34 cellular contexts compared by ENCODE assay signal in genomic region chr13:99624936-99625540, GRCh38.
"Had no signal": no experiment of that assay in that cellular context is flagged by ENCODE, and none has a peak within 500 bp of the region (broad histone marks: within the 10 kb centered on the region; RNA-seq: fewer than 3 reads in every experiment).

No MANE protein-coding gene starts in this region.

- H3K27ac Mint-ChIP-seq: activated B cell treated with CpG ODN at 0.5 μM for 24 hours; activated CD4-positive, alpha-beta memory T cell treated with anti-CD3 and anti-CD28 coated beads, Interleukin-2, amount 10 ng/mL, durations not matched to agents 7 days and 5 days; activated CD8-positive, alpha-beta memory T cell treated with anti-CD3 and anti-CD28 coated beads, Interleukin-2, amount 10 ng/mL, durations not matched to agents 7 days and 5 days; activated naive CD4-positive, alpha-beta T cell treated with anti-CD3 and anti-CD28 coated beads, Interleukin-2, amount 10 ng/mL, durations not matched to agents 7 days and 5 days; activated naive CD8-positive, alpha-beta T cell; activated naive CD8-positive, alpha-beta T cell treated with anti-CD3 and anti-CD28 coated beads, Interleukin-2, amount 50 U/mL, for 24 hours; T-helper 1 cell treated with Interleukin-12 subunit alpha and Interleukin-12 subunit beta and Interleukin-4 antibody, amounts not matched to agents 30 μg/mL and 1 μg/mL, for 36 hours; T-helper 2 cell treated with Interferon-gamma antibody and Interleukin-4, amounts not matched to agents 5 μg/mL and 100 μg/mL, for 36 hours had no signal

- H3K9me3 Mint-ChIP-seq: activated B cell treated with CpG ODN at 0.5 μM for 24 hours; activated CD4-positive, alpha-beta memory T cell treated with anti-CD3 and anti-CD28 coated beads, Interleukin-2, amount 10 ng/mL, durations not matched to agents 7 days and 5 days; activated naive CD4-positive, alpha-beta T cell treated with anti-CD3 and anti-CD28 coated beads, Interleukin-2, amount 10 ng/mL, durations not matched to agents 7 days and 5 days; activated naive CD8-positive, alpha-beta T cell treated with anti-CD3 and anti-CD28 coated beads, Interleukin-2, amount 50 U/mL, for 24 hours; central memory CD8-positive, alpha-beta T cell; T-helper 1 cell treated with Interleukin-12 subunit alpha and Interleukin-12 subunit beta and Interleukin-4 antibody, amounts not matched to agents 30 μg/mL and 1 μg/mL, for 36 hours; T-helper 2 cell treated with Interferon-gamma antibody and Interleukin-4, amounts not matched to agents 5 μg/mL and 100 μg/mL, for 36 hours had no signal

- H3K4me3 ChIP-seq: cardiac muscle cell, MG63, SJCRH30, SK-N-MC had no signal

- H3K4me3 Mint-ChIP-seq: activated B cell treated with CpG ODN at 0.5 μM for 24 hours; activated CD4-positive, alpha-beta memory T cell treated with anti-CD3 and anti-CD28 coated beads, Interleukin-2, amount 10 ng/mL, durations not matched to agents 7 days and 5 days; activated CD8-positive, alpha-beta memory T cell treated with anti-CD3 and anti-CD28 coated beads, Interleukin-2, amount 10 ng/mL, durations not matched to agents 7 days and 5 days; activated naive CD4-positive, alpha-beta T cell treated with anti-CD3 and anti-CD28 coated beads, Interleukin-2, amount 10 ng/mL, durations not matched to agents 7 days and 5 days; activated naive CD8-positive, alpha-beta T cell; activated naive CD8-positive, alpha-beta T cell treated with anti-CD3 and anti-CD28 coated beads, Interleukin-2, amount 50 U/mL, for 24 hours; central memory CD8-positive, alpha-beta T cell; T-helper 1 cell treated with Interleukin-12 subunit alpha and Interleukin-12 subunit beta and Interleukin-4 antibody, amounts not matched to agents 30 μg/mL and 1 μg/mL, for 36 hours; T-helper 2 cell treated with Interferon-gamma antibody and Interleukin-4, amounts not matched to agents 5 μg/mL and 100 μg/mL, for 36 hours had no signal

- H3K36me3 ChIP-seq: cardiac muscle cell, MG63, SJCRH30 had no signal

- H3K4me1 Mint-ChIP-seq: activated B cell treated with CpG ODN at 0.5 μM for 24 hours; activated CD4-positive, alpha-beta memory T cell treated with anti-CD3 and anti-CD28 coated beads, Interleukin-2, amount 10 ng/mL, durations not matched to agents 7 days and 5 days; activated naive CD4-positive, alpha-beta T cell treated with anti-CD3 and anti-CD28 coated beads, Interleukin-2, amount 10 ng/mL, durations not matched to agents 7 days and 5 days had no signal

- H3K36me3 Mint-ChIP-seq: activated CD8-positive, alpha-beta memory T cell treated with anti-CD3 and anti-CD28 coated beads, Interleukin-2, amount 10 ng/mL, durations not matched to agents 7 days and 5 days; activated naive CD4-positive, alpha-beta T cell treated with anti-CD3 and anti-CD28 coated beads, Interleukin-2, amount 10 ng/mL, durations not matched to agents 7 days and 5 days had no signal

- H3K27me3 Mint-ChIP-seq: activated B cell treated with CpG ODN at 0.5 μM for 24 hours; activated CD4-positive, alpha-beta memory T cell treated with anti-CD3 and anti-CD28 coated beads, Interleukin-2, amount 10 ng/mL, durations not matched to agents 7 days and 5 days; activated CD8-positive, alpha-beta memory T cell treated with anti-CD3 and anti-CD28 coated beads, Interleukin-2, amount 10 ng/mL, durations not matched to agents 7 days and 5 days; activated naive CD8-positive, alpha-beta T cell; activated naive CD8-positive, alpha-beta T cell treated with anti-CD3 and anti-CD28 coated beads, Interleukin-2, amount 50 U/mL, for 24 hours; central memory CD8-positive, alpha-beta T cell had no signal

- H3K9me3 ChIP-seq: MG63, SJCRH30 had no signal

- DNase-seq: activated B cell treated with CpG ODN at 0.5 μM for 24 hours; activated CD4-positive, alpha-beta memory T cell treated with anti-CD3 and anti-CD28 coated beads, Interleukin-2, amount 10 ng/mL, durations not matched to agents 7 days and 5 days; activated CD4-positive, alpha-beta T cell treated with anti-CD3 and anti-CD28 coated beads for 48 hours; activated CD4-positive, CD25-positive, alpha-beta regulatory T cell treated with anti-CD3 and anti-CD28 coated beads, Interleukin-2, amount 50 U/mL, for 72 hours; activated CD8-positive, alpha-beta memory T cell treated with anti-CD3 and anti-CD28 coated beads for 24 hours; activated CD8-positive, alpha-beta memory T cell treated with anti-CD3 and anti-CD28 coated beads, Interleukin-2, amount 10 ng/mL, durations not matched to agents 7 days and 5 days; activated CD8-positive, alpha-beta memory T cell treated with anti-CD3 and anti-CD28 coated beads, Interleukin-2, amount 50 U/mL, for 48 hours; activated effector memory CD4-positive, alpha-beta T cell treated with Interleukin-2 at 50 U/mL for 16 hours; activated naive CD4-positive, alpha-beta T cell treated with anti-CD3 and anti-CD28 coated beads, Interleukin-2, amount 10 ng/mL, durations not matched to agents 7 days and 5 days; activated naive CD8-positive, alpha-beta T cell treated with anti-CD3 and anti-CD28 coated beads, Interleukin-2, amount 50 U/mL, for 24 hours; activated T-cell treated with anti-CD3 and anti-CD28 coated beads, Interleukin-2, amount 50 U/mL, for 48 hours; anterior cingulate cortex; Kasumi-1; KG1; MG63; NCI-H1048; NCI-H1105 treated with DMSO at 0.1 percent for 48 hours; NCI-H1436; NCI-H1694; NCI-H1930; NCI-H2081 treated with DMSO at 0.1 percent for 48 hours; NCI-H226; NCI-H446 treated with DMSO at 0.1 percent for 48 hours; NCI-H524; NCI-H69; NK-92 treated with Interleukin-12 subunit alpha and Interleukin-12 subunit beta, amount 100 ng/mL, for 24 hours; Right ventricle myocardium superior; SJCRH30 had no signal

- ATAC-seq: activated CD8-positive, alpha-beta memory T cell treated with anti-CD3 and anti-CD28 coated beads, Interleukin-2, amount 10 ng/mL, durations not matched to agents 7 days and 5 days; activated naive CD8-positive, alpha-beta T cell treated with anti-CD3 and anti-CD28 coated beads, Interleukin-2, amount 50 U/mL, for 24 hours had no signal

- H3K27me3 ChIP-seq: cardiac muscle cell, MG63, SJCRH30 had no signal

- H3K27ac ChIP-seq: cardiac muscle cell, SJCRH30, SK-N-MC had no signal
